In the genomic region with DNA sequence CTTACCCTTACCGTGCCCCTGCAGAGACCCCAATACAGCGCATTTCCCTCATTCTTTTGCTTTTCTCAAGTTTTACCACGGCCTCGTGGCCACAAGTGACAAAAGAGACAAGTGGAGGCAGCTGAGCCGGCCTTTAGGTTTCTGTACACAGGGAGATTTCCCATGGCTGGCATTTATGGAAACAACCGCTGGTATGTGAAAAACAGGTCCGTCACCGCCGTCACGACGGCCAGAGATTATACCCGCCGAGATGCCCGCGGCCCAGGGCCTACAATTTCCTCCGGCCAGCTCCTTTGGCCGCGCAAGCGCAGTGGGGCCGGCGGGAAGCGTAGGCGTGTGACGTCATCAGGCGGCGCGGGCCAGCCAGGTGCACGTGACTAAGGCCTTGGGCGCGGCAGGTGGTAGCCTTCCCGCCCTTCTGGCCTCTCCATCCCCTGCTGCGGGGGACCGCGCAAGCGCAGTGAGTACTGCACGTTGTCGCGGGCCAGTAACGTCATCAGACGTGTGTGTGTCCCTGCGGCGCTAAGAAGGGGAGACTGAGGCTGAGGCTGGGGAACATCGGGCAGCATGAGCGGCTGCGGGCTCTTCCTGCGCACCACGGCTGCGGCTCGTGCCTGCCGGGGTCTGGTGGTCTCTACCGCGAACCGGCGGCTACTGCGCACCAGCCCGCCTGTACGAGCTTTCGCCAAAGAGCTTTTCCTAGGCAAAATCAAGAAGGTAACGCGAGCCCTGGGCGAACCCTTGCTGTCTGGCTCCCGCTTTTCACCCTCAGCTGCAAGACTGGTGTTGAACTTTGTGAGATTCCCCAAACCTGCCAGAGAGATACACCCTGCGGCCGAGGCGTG, we compare ENCODE assay signal across 1 cellular context.
TF ChIP-seq lines count a peak whose summit lies in the region.

A gene (plus strand): TSS at position 496 of the 845 bp plus-strand sequence. CDS start 72 bp downstream, at position 568.

TF ChIP-seq in K562, 482 proteins besides CTCF, POLR2A, EP300 and RAD21 (continued from another document):
- TF ChIP-seq, protein P1, sequence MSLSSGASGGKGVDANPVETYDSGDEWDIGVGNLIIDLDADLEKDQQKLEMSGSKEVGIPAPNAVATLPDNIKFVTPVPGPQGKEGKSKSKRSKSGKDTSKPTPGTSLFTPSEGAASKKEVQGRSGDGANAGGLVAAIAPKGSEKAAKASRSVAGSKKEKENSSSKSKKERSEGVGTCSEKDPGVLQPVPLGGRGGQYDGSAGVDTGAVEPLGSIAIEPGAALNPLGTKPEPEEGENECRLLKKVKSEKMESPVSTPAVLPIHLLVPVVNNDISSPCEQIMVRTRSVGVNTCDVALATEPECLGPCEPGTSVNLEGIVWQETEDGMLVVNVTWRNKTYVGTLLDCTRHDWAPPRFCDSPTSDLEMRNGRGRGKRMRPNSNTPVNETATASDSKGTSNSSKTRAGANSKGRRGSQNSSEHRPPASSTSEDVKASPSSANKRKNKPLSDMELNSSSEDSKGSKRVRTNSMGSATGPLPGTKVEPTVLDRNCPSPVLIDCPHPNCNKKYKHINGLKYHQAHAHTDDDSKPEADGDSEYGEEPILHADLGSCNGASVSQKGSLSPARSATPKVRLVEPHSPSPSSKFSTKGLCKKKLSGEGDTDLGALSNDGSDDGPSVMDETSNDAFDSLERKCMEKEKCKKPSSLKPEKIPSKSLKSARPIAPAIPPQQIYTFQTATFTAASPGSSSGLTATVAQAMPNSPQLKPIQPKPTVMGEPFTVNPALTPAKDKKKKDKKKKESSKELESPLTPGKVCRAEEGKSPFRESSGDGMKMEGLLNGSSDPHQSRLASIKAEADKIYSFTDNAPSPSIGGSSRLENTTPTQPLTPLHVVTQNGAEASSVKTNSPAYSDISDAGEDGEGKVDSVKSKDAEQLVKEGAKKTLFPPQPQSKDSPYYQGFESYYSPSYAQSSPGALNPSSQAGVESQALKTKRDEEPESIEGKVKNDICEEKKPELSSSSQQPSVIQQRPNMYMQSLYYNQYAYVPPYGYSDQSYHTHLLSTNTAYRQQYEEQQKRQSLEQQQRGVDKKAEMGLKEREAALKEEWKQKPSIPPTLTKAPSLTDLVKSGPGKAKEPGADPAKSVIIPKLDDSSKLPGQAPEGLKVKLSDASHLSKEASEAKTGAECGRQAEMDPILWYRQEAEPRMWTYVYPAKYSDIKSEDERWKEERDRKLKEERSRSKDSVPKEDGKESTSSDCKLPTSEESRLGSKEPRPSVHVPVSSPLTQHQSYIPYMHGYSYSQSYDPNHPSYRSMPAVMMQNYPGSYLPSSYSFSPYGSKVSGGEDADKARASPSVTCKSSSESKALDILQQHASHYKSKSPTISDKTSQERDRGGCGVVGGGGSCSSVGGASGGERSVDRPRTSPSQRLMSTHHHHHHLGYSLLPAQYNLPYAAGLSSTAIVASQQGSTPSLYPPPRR (CRISPR knock-in tag; IDR thresholded peaks at IDR 0.05; ENCODE audit: borderline replicate concordance): no peak
- TF ChIP-seq MAZ (CRISPR knock-in tag; conservative IDR thresholded peaks at IDR 0.05 in 1 of 2, IDR thresholded peaks at IDR 0.05 in 1 of 2) (peak in 1 of 2 experiments; percentile 76; a peak in 3 of 4 replicates), RBBP5 (IDR thresholded peaks at IDR 0.05; ENCODE audit: borderline replicate concordance, insufficient read depth, low read length, poor library complexity, severe bottlenecking) (peak; percentile 94), SP1 (CRISPR knock-in tag; IDR thresholded peaks at IDR 0.05) (peak; percentile 74; the same call in 1 of the 2 replicates), HIVEP1 (CRISPR knock-in tag; IDR thresholded peaks at IDR 0.05) (no peak), ELF2 (CRISPR knock-in tag; IDR thresholded peaks at IDR 0.05) (no peak), NR2C1 (IDR thresholded peaks at IDR 0.05) (no peak), NR2C1 (tag; IDR thresholded peaks at IDR 0.05) (peak; percentile 55; the same call in 1 of the 2 replicates), PYGO2 (tag; IDR thresholded peaks at IDR 0.05) (no peak), MYC (IDR thresholded peaks at IDR 0.05; ENCODE audit: low read depth, low read length) (peak; percentile 93), MYC (CRISPR knock-in tag; IDR thresholded peaks at IDR 0.05; ENCODE audit: borderline replicate concordance, low read depth) (0 out of 2 replicates have a peak, but pooled peaks have one; percentile 38), CBFB (CRISPR knock-in tag; IDR thresholded peaks at IDR 0.05) (0 out of 2 replicates have a peak, but pooled peaks have one; percentile 64), CBX3 (IDR thresholded peaks at IDR 0.05; ENCODE audit: borderline replicate concordance in 1 of 2, low read length in 2 of 2) (peak in 1 of 2 experiments; percentile 62; a peak in 1 of 3 replicates), FOXK1 (CRISPR knock-in tag; IDR thresholded peaks at IDR 0.05; ENCODE audit: borderline replicate concordance) (peak; percentile 43; the same call in 1 of the 2 replicates), MCM7 (IDR thresholded peaks at IDR 0.05) (no peak)
- TF ChIP-seq, protein P2, sequence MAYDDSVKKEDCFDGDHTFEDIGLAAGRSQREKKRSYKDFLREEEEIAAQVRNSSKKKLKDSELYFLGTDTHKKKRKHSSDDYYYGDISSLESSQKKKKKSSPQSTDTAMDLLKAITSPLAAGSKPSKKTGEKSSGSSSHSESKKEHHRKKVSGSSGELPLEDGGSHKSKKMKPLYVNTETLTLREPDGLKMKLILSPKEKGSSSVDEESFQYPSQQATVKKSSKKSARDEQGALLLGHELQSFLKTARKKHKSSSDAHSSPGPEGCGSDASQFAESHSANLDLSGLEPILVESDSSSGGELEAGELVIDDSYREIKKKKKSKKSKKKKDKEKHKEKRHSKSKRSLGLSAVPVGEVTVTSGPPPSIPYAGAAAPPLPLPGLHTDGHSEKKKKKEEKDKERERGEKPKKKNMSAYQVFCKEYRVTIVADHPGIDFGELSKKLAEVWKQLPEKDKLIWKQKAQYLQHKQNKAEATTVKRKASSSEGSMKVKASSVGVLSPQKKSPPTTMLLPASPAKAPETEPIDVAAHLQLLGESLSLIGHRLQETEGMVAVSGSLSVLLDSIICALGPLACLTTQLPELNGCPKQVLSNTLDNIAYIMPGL (CRISPR knock-in tag; IDR thresholded peaks at IDR 0.05): 0 out of 2 replicates have a peak, but pooled peaks have one; percentile 13
- TF ChIP-seq, protein P3, sequence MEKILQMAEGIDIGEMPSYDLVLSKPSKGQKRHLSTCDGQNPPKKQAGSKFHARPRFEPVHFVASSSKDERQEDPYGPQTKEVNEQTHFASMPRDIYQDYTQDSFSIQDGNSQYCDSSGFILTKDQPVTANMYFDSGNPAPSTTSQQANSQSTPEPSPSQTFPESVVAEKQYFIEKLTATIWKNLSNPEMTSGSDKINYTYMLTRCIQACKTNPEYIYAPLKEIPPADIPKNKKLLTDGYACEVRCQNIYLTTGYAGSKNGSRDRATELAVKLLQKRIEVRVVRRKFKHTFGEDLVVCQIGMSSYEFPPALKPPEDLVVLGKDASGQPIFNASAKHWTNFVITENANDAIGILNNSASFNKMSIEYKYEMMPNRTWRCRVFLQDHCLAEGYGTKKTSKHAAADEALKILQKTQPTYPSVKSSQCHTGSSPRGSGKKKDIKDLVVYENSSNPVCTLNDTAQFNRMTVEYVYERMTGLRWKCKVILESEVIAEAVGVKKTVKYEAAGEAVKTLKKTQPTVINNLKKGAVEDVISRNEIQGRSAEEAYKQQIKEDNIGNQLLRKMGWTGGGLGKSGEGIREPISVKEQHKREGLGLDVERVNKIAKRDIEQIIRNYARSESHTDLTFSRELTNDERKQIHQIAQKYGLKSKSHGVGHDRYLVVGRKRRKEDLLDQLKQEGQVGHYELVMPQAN (IDR thresholded peaks at IDR 0.05; ENCODE audit: borderline replicate concordance): peak; percentile 49; the same call in 1 of the 2 replicates
